In genomic region chr7:46969303-46970130, GRCh38 we compare ENCODE assay signal across 18 cellular contexts.
DNase-seq lines count a peak whose midpoint lies in the region; FAIRE-seq and TF ChIP-seq lines count a peak whose summit lies in the region.
"Had no signal": no experiment of that assay in that cellular context is flagged by ENCODE, and none has a peak within 500 bp of the region (broad histone marks: within the 10 kb centered on the region; RNA-seq: fewer than 3 reads in every experiment).

No MANE protein-coding gene starts in this region.

- WGBS in tibial nerve, 2 donors, result 73 to 74% methylated on average over 12 of the region's 12 CpGs

- FAIRE-seq in GM18507 (lab: Jason Lieb, UNC), result peak; percentile 15
- FAIRE-seq: HTR-8/SVneo had no signal

- TF ChIP-seq CTCF in tibial nerve (IDR thresholded peaks at IDR 0.05), result no peak

- TF ChIP-seq EP300 in tibial nerve (IDR thresholded peaks at IDR 0.05), result no peak

- H3K4me1 ChIP-seq in tibial nerve, result no peaks in the 10 kb centered on the region
- H3K4me1 ChIP-seq: left lung, stomach had no signal

- H3K27ac ChIP-seq in tibial nerve, result no peak overlapping the region
- H3K27ac ChIP-seq: left lung, stomach had no signal

- H3K27me3 ChIP-seq in tibial nerve, result no peaks in the 10 kb centered on the region
- H3K27me3 ChIP-seq: left lung, stomach had no signal

- no peaks in the 10 kb centered on the region for H3K36me3 ChIP-seq in tibial nerve
- H3K36me3 ChIP-seq: left lung, stomach had no signal

- peaks cover 0 to 27% (median 4%) of the 10 kb centered on the region in 4 donors for H3K9me3 ChIP-seq in tibial nerve

- H3K4me3 ChIP-seq in tibial nerve, result no peak overlapping the region
- H3K4me3 ChIP-seq: left lung, skin epidermis, stomach had no signal

- TF ChIP-seq POLR2A in tibial nerve (IDR thresholded peaks at IDR 0.05), result no peak

- DNase-seq in GM18507 (ENCODE audit: extremely low spot score, insufficient read length, low read depth) (no peak), RPMI7951 (ENCODE audit: low read depth) (peak; percentile 38), fibroblast of peridontal ligament (ENCODE audit: extremely low read depth) (peak; percentile 14), renal cortical epithelial cell (ENCODE audit: low read depth) (peak; percentile 98), tibial nerve (ENCODE audit: low spot score in 2 of 2) (no peak), T-helper 1 cell (no peak), COR-L47 (lab: John Stamatoyannopoulos, UW) (no peak), NCI-H187 (lab: John Stamatoyannopoulos, UW) (no peak)
- DNase-seq: activated CD4-positive, alpha-beta T cell treated with anti-CD3 and anti-CD28 coated beads, Interleukin-2, amount 10 ng/mL, durations not matched to agents 24 days and 14 days; activated T-cell treated with anti-CD3 and anti-CD28 coated beads, Interleukin-2, amount 50 U/mL, for 48 hours; CD4-positive, CD25-positive, alpha-beta regulatory T cell; glutamatergic neuron; left lung; OCI-M1; stomach; T-helper 2 cell had no signal

Comparison
In these comparisons a context has a peak if more than half of its experiments do, and no peak if none do; other contexts are left out.
1. DNase-seq: peak in RPMI7951 (single experiment), fibroblast of peridontal ligament (single experiment) and renal cortical epithelial cell (single experiment); none in GM18507 (single experiment), tibial nerve (0 of 2), T-helper 1 cell (0 of 5), COR-L47 (single experiment) and NCI-H187 (0 of 2).